In genomic region chr12:124493809-124494750, GRCh38 we compare ENCODE assay signal across 8 cellular contexts.
DNase-seq lines count a peak whose midpoint lies in the region; ATAC-seq, FAIRE-seq and TF ChIP-seq lines count a peak whose summit lies in the region.

No MANE protein-coding gene starts in this region.

- no peak overlapping the region for H3K4me3 ChIP-seq in HEK293 (ENCODE audit: low read depth, low read length)
- H3K4me3 ChIP-seq in SU-DHL-6 (ENCODE audit: insufficient read depth, low read length, poor library complexity, severe bottlenecking), result no peak overlapping the region
- no peak overlapping the region for H3K4me3 ChIP-seq in kidney (ENCODE audit: low read length in 2 of 2)
- no peak overlapping the region for H3K4me3 ChIP-seq in lower lobe of right lung

- FAIRE-seq in kidney (lab: Jason Lieb, UNC), result no peak

- H3K9ac ChIP-seq in SU-DHL-6 (ENCODE audit: low read length), result no peak overlapping the region; the same call in 1 of the 2 replicates
- no peak overlapping the region for H3K9ac ChIP-seq in kidney (ENCODE audit: low read length in 2 of 2)

- intact Hi-C loops in kidney (cut with DNase I) (no loop called here), lower lobe of right lung (cut with DNase I) (no loop called here)

- no peaks in the 10 kb centered on the region for H3F3A ChIP-seq in SU-DHL-6 (ENCODE audit: insufficient read depth)

- no peaks in the 10 kb centered on the region for H3K9me3 ChIP-seq in HEK293 (ENCODE audit: control insufficient read depth, insufficient read depth, low read depth, low read length)
- H3K9me3 ChIP-seq in SU-DHL-6 (ENCODE audit: insufficient read depth, low read length), result no peaks in the 10 kb centered on the region
- H3K9me3 ChIP-seq in kidney (ENCODE audit: control insufficient read depth in 1 of 2, low read length in 2 of 2), result no peaks in the 10 kb centered on the region
- no peaks in the 10 kb centered on the region for H3K9me3 ChIP-seq in lower lobe of right lung

- H3K79me2 ChIP-seq in SU-DHL-6 (ENCODE audit: insufficient read depth, low read length), result peaks cover 10% of the 10 kb centered on the region; the same call in 1 of the 2 replicates

- DNase-seq in kidney (peak; percentile 75), mucosa of gallbladder (ENCODE audit: low spot score) (no peak), NCI-H2196 treated with DMSO at 0.1 percent for 48 hours (lab: John Stamatoyannopoulos, UW; ENCODE audit: unreplicated experiment) (no peak), lower lobe of right lung (no peak), NCI-H2171 (lab: John Stamatoyannopoulos, UW) (no peak)

- H3K36me3 ChIP-seq in HEK293 (ENCODE audit: control insufficient read depth in 2 of 2, insufficient read depth in 1 of 2, low read length in 2 of 2) (peaks cover 0 to 37% of the 10 kb centered on the region in 2 experiments; a peak in 1 of 3 replicates), SU-DHL-6 (ENCODE audit: low read length) (no peaks in the 10 kb centered on the region), kidney (ENCODE audit: control insufficient read depth in 1 of 2, insufficient read depth in 2 of 2, low read length in 2 of 2) (peaks cover 0 to 22% of the 10 kb centered on the region in 2 donors), lower lobe of right lung (peaks cover 36% of the 10 kb centered on the region)

- H3K27ac ChIP-seq in HEK293 (ENCODE audit: extremely low read depth, low read depth, low read length) (no peak overlapping the region), SU-DHL-6 (ENCODE audit: low read depth, low read length) (peak overlapping the region; percentile 58), kidney (ENCODE audit: low read depth in 2 of 2, low read length in 2 of 2) (no peak overlapping the region), lower lobe of right lung (no peak overlapping the region)

- peak overlapping the region; percentile 9 for H3K4me2 ChIP-seq in SU-DHL-6 (ENCODE audit: low read depth, low read length, poor library complexity, severe bottlenecking)

- no peaks in the 10 kb centered on the region for H4K20me1 ChIP-seq in SU-DHL-6 (ENCODE audit: low read depth, low read length)

- POLR2A ChIA-PET in HEK293 (lab: Yijun Ruan, JAX), result no interaction called here

- H3K9me2 ChIP-seq in SU-DHL-6 (replicated peaks; ENCODE audit: insufficient read depth, low read length), result no peaks in the 10 kb centered on the region

- H3K27me3 ChIP-seq in SU-DHL-6 (ENCODE audit: low read length) (no peaks in the 10 kb centered on the region), lower lobe of right lung (ENCODE audit: low read depth) (no peaks in the 10 kb centered on the region)

- ATAC-seq in GM18517 (IDR thresholded peaks at IDR 0.05; ENCODE audit: unreplicated experiment) (peak; percentile 96), lower lobe of right lung (no peak)

- 0 out of 2 replicates have a peak, but pooled peaks cover 2% of the 10 kb centered on the region for H3K4me1 ChIP-seq in HEK293 (ENCODE audit: control insufficient read depth, insufficient read depth, low read length)
- peaks cover 14 to 27% of the 10 kb centered on the region in 2 donors for H3K4me1 ChIP-seq in kidney (ENCODE audit: control insufficient read depth in 1 of 2, insufficient read depth in 1 of 2, low read depth in 1 of 2, low read length in 2 of 2)
- peaks cover 44% of the 10 kb centered on the region for H3K4me1 ChIP-seq in lower lobe of right lung

- no peak overlapping the region for H2AFZ ChIP-seq in SU-DHL-6 (ENCODE audit: low read depth, low read length, severe bottlenecking)

- CTCF ChIA-PET in HEK293 (lab: Yijun Ruan, JAX), result interaction anchor here (0.7 kb wide), 1 partner anchor 498 kb away, joined by 3 read pairs; no protein-coding TSS in a partner anchor

- no peak for TF ChIP-seq CTCF in HEK293 (tag by site-specific recombination; IDR thresholded peaks at IDR 0.05)
- TF ChIP-seq CTCF in SU-DHL-6 (IDR thresholded peaks at IDR 0.05; ENCODE audit: insufficient read depth, low read length, poor library complexity, severe bottlenecking), result no peak
- no peak for TF ChIP-seq CTCF in kidney (IDR thresholded peaks at IDR 0.05; ENCODE audit: borderline replicate concordance, extremely low read depth, insufficient read depth)
- no peak for TF ChIP-seq CTCF in lower lobe of right lung (IDR thresholded peaks at IDR 0.05)

TF ChIP-seq in HEK293, 187 proteins besides CTCF, POLR2A, EP300 and RAD21:
- peak; percentile 45; the same call in 1 of the 2 replicates for TF ChIP-seq ZIC2 (tag by site-specific recombination; IDR thresholded peaks at IDR 0.05)
- TF ChIP-seq ZNF292 (tag by site-specific recombination; IDR thresholded peaks at IDR 0.05; ENCODE audit: borderline replicate concordance, low read depth), result no peak
- TF ChIP-seq PRDM4 (tag by site-specific recombination; IDR thresholded peaks at IDR 0.05), result no peak
- no peak for TF ChIP-seq KLF9 (tag by site-specific recombination; IDR thresholded peaks at IDR 0.05; ENCODE audit: low read depth)
- no peak for TF ChIP-seq KLF16 (tag by site-specific recombination; IDR thresholded peaks at IDR 0.05)
- TF ChIP-seq ZFHX2 (tag by site-specific recombination; conservative IDR thresholded peaks at IDR 0.05), result 0 out of 2 replicates have a peak, but pooled peaks have one; percentile 11
- TF ChIP-seq PRDM2 (tag by site-specific recombination; IDR thresholded peaks at IDR 0.05; ENCODE audit: borderline replicate concordance), result no peak
- TF ChIP-seq ZNF768 (tag by site-specific recombination; IDR thresholded peaks at IDR 0.05), result no peak
- no peak for TF ChIP-seq ZNF621 (tag by site-specific recombination; IDR thresholded peaks at IDR 0.05)
- no peak for TF ChIP-seq ZNF473 (tag by site-specific recombination; IDR thresholded peaks at IDR 0.05)
- no peak for TF ChIP-seq RBAK (tag by site-specific recombination; IDR thresholded peaks at IDR 0.05)
- no peak for TF ChIP-seq ZNF169 (tag by site-specific recombination; IDR thresholded peaks at IDR 0.05)
- no peak for TF ChIP-seq HOXC10 (CRISPR knock-in tag; IDR thresholded peaks at IDR 0.05)
